Comparison of ENCODE assay signal across 9 cellular contexts in genomic region chr14:95515080-95515489, GRCh38. TPM values are rescaled to one million over a fixed set of nuclear protein-coding genes. Genes with fewer than 3 reads are reported as not detected.
DNase-seq lines count a peak whose midpoint lies in the region; ATAC-seq and TF ChIP-seq lines count a peak whose summit lies in the region.
"Had no signal": no experiment of that assay in that cellular context is flagged by ENCODE, and none has a peak within 500 bp of the region (broad histone marks: within the 10 kb centered on the region; RNA-seq: fewer than 3 reads in every experiment).

No MANE protein-coding gene starts in this region.

- CTCF ChIA-PET in activated CD4-positive, alpha-beta T cell treated with anti-CD3 and anti-CD28 coated beads, Interleukin-2, amount 10 ng/mL, durations not matched to agents 7 days and 5 days (lab: Charles Lee): interaction anchor here (0.7 to 4.5 kb wide), 13 partner anchors 8 to 947 kb away, joined by 3 to 33 read pairs (median 5); partner anchors contain the start of gene GLRX5

- H3K4me3 ChIP-seq in SJSA1 (peak overlapping the region; percentile 50), epithelial cell of esophagus (ENCODE audit: low read length) (no peak overlapping the region)

- peak overlapping the region; percentile 91 for H3K4me3 Mint-ChIP-seq in activated CD4-positive, alpha-beta T cell treated with anti-CD3 and anti-CD28 coated beads, Interleukin-2, amount 10 ng/mL, durations not matched to agents 7 days and 5 days
- peak overlapping the region; percentile 86 for H3K4me3 Mint-ChIP-seq in natural killer cell treated with Interleukin-12 subunit alpha and Interleukin-12 subunit beta and Interleukin-15 and Interleukin-18, amount 100 ng/mL, for 72 hours

- no peaks in the 10 kb centered on the region for H3K9me3 Mint-ChIP-seq in activated CD4-positive, alpha-beta T cell treated with anti-CD3 and anti-CD28 coated beads, Interleukin-2, amount 10 ng/mL, durations not matched to agents 7 days and 5 days
- no peaks in the 10 kb centered on the region for H3K9me3 Mint-ChIP-seq in natural killer cell treated with Interleukin-12 subunit alpha and Interleukin-12 subunit beta and Interleukin-15 and Interleukin-18, amount 100 ng/mL, for 72 hours

- peaks cover 31% of the 10 kb centered on the region for H3K36me3 Mint-ChIP-seq in activated CD4-positive, alpha-beta T cell treated with anti-CD3 and anti-CD28 coated beads, Interleukin-2, amount 10 ng/mL, durations not matched to agents 7 days and 5 days (ENCODE audit: low read depth)
- H3K36me3 Mint-ChIP-seq in natural killer cell treated with Interleukin-12 subunit alpha and Interleukin-12 subunit beta and Interleukin-15 and Interleukin-18, amount 100 ng/mL, for 72 hours: no peaks in the 10 kb centered on the region

- TF ChIP-seq CTCF in epithelial cell of esophagus (IDR thresholded peaks at IDR 0.05; ENCODE audit: insufficient read depth, low read depth, low read length, missing control alignments): no peak

- peaks cover 47% of the 10 kb centered on the region for H3K4me1 ChIP-seq in SJSA1 (replicated peaks)

- H3K27ac ChIP-seq in SJSA1: no peak overlapping the region
- H3K27ac ChIP-seq: cardiac muscle cell had no signal

- no peaks in the 10 kb centered on the region for H3K27me3 Mint-ChIP-seq in activated CD4-positive, alpha-beta T cell treated with anti-CD3 and anti-CD28 coated beads, Interleukin-2, amount 10 ng/mL, durations not matched to agents 7 days and 5 days
- no peaks in the 10 kb centered on the region for H3K27me3 Mint-ChIP-seq in natural killer cell treated with Interleukin-12 subunit alpha and Interleukin-12 subunit beta and Interleukin-15 and Interleukin-18, amount 100 ng/mL, for 72 hours

- ATAC-seq in natural killer cell treated with Interleukin-12 subunit alpha and Interleukin-12 subunit beta and Interleukin-15 and Interleukin-18, amount 100 ng/mL, for 72 hours: no peak
- no peak for ATAC-seq in HG02642 (IDR thresholded peaks at IDR 0.05; ENCODE audit: poor library complexity, unreplicated experiment)

- DNase-seq in activated CD4-positive, alpha-beta T cell treated with anti-CD3 and anti-CD28 coated beads, Interleukin-2, amount 10 ng/mL, durations not matched to agents 7 days and 5 days: no peak
- no peak for DNase-seq in activated CD4-positive, alpha-beta T cell treated with anti-CD3 and anti-CD28 coated beads, Interleukin-2, amount 50 U/mL, for 4 hours
- DNase-seq in SJSA1 (ENCODE audit: low read depth in 1 of 2, low spot score in 2 of 2) (no peak), epithelial cell of esophagus (ENCODE audit: low read depth) (peak; percentile 37), mucosa of gallbladder (ENCODE audit: low spot score) (no peak), foreskin melanocyte (no peak)
- DNase-seq in natural killer cell treated with Interleukin-12 subunit alpha and Interleukin-12 subunit beta and Interleukin-15 and Interleukin-18, amount 100 ng/mL, for 72 hours (ENCODE audit: low spot score): no peak

- no peaks in the 10 kb centered on the region for H3K27me3 ChIP-seq in SJSA1 (replicated peaks)
- H3K27me3 ChIP-seq: cardiac muscle cell had no signal

- H3K36me3 ChIP-seq in SJSA1: no peaks in the 10 kb centered on the region
- H3K36me3 ChIP-seq: cardiac muscle cell had no signal

- peak overlapping the region; percentile 90 for H3K27ac Mint-ChIP-seq in activated CD4-positive, alpha-beta T cell treated with anti-CD3 and anti-CD28 coated beads, Interleukin-2, amount 10 ng/mL, durations not matched to agents 7 days and 5 days
- peak overlapping the region; percentile 21 to 83 for H3K27ac Mint-ChIP-seq in natural killer cell treated with Interleukin-12 subunit alpha and Interleukin-12 subunit beta and Interleukin-15 and Interleukin-18, amount 100 ng/mL, for 72 hours

- POLR2A ChIA-PET in activated CD4-positive, alpha-beta T cell treated with anti-CD3 and anti-CD28 coated beads, Interleukin-2, amount 10 ng/mL, durations not matched to agents 7 days and 5 days (lab: Charles Lee): no interaction called here

- H3K4me1 Mint-ChIP-seq in activated CD4-positive, alpha-beta T cell treated with anti-CD3 and anti-CD28 coated beads, Interleukin-2, amount 10 ng/mL, durations not matched to agents 7 days and 5 days: peaks cover 72% of the 10 kb centered on the region
- H3K4me1 Mint-ChIP-seq in natural killer cell treated with Interleukin-12 subunit alpha and Interleukin-12 subunit beta and Interleukin-15 and Interleukin-18, amount 100 ng/mL, for 72 hours (ENCODE audit: low read depth in 2 of 2): peaks cover 46 to 52% of the 10 kb centered on the region in 2 donors

- no peaks in the 10 kb centered on the region for H3K9me3 ChIP-seq in SJSA1 (replicated peaks)

RNA-seq across cellular contexts. Expression of gene SYNE3, which starts 1.4 kb away (rescaled TPM):
- total RNA-seq in activated CD4-positive, alpha-beta T cell treated with anti-CD3 and anti-CD28 coated beads, Interleukin-2, amount 10 ng/mL, durations not matched to agents 7 days and 5 days: 10 to 100 TPM; 81.0 to 95.8 TPM
- total RNA-seq in SJSA1 (2014; rRNA removed; shearing (Covaris generic)): 8.3 and 11.5 TPM in 2 replicates
- 10 to 100 TPM; 46.9 to 62.4 TPM for total RNA-seq in natural killer cell treated with Interleukin-12 subunit alpha and Interleukin-12 subunit beta and Interleukin-15 and Interleukin-18, amount 100 ng/mL, for 72 hours
- total RNA-seq in mucosa of gallbladder: 9.5 TPM

RNA-seq across cellular contexts. Expression of gene GLRX5, which starts 19.8 kb away (rescaled TPM):
- total RNA-seq in activated CD4-positive, alpha-beta T cell treated with anti-CD3 and anti-CD28 coated beads, Interleukin-2, amount 10 ng/mL, durations not matched to agents 7 days and 5 days: 10 to 100 TPM; 36.6 to 51.2 TPM
- 56.2 and 82.3 TPM in 2 replicates for total RNA-seq in SJSA1 (2014; rRNA removed; shearing (Covaris generic))
- 10 to 100 TPM; 35.5 to 36.1 TPM for total RNA-seq in natural killer cell treated with Interleukin-12 subunit alpha and Interleukin-12 subunit beta and Interleukin-15 and Interleukin-18, amount 100 ng/mL, for 72 hours
- total RNA-seq in mucosa of gallbladder: 38.6 TPM
